In genomic region chr6:85468326-85468725, GRCh38 we compare ENCODE assay signal across 1 cellular context.
TF ChIP-seq lines count a peak whose summit lies in the region.

No MANE protein-coding gene starts in this region.

TF ChIP-seq in GM23338, 12 proteins besides CTCF, POLR2A, EP300 and RAD21 (continued from another document):
- TF ChIP-seq ZNF462 (CRISPR knock-in tag; IDR thresholded peaks at IDR 0.05), result no peak
TF ChIP-seq in GM23338: peak in this region for 0.
